In genomic region chr5:157651623-157652376, GRCh38 we compare ENCODE assay signal across 9 cellular contexts. TPM values are rescaled to one million over a fixed set of nuclear protein-coding genes. Genes with fewer than 3 reads are reported as not detected.
DNase-seq lines count a peak whose midpoint lies in the region; ATAC-seq, FAIRE-seq and TF ChIP-seq lines count a peak whose summit lies in the region.
"Had no signal": no experiment of that assay in that cellular context is flagged by ENCODE, and none has a peak within 500 bp of the region (broad histone marks: within the 10 kb centered on the region; RNA-seq: fewer than 3 reads in every experiment).

No MANE protein-coding gene starts in this region.

- POLR2A ChIA-PET in T-cell (lab: Charles Lee): no interaction called here

- H3K27me3 Mint-ChIP-seq in CD14-positive monocyte (ENCODE audit: low read depth in 3 of 3) (peaks cover under 1 to 18% (median 9%) of the 10 kb centered on the region in 3 donors), H9 (ENCODE audit: low read depth) (peaks cover 8% of the 10 kb centered on the region), T-cell (no peaks in the 10 kb centered on the region)

- H3K9me3 Mint-ChIP-seq in CD14-positive monocyte (peaks cover 20 to 37% (median 22%) of the 10 kb centered on the region in 7 donors), H9 (peaks cover 17 to 28% of the 10 kb centered on the region in 2 experiments), T-cell (peaks cover 6 to 15% (median 8%) of the 10 kb centered on the region in 3 donors)

- H4K91ac ChIP-seq in H9 (ENCODE audit: insufficient read length, low read depth, low read length): no peak overlapping the region

- CTCF ChIA-PET in T-cell (lab: Charles Lee): interaction anchor here (0.5 to 1.1 kb wide), 2 partner anchors 17 to 41 kb away, joined by 3 to 4 read pairs; no protein-coding TSS in a partner anchor

- DNase-seq in CD14-positive monocyte (ENCODE audit: low spot score) (peak; percentile 80), H9 (peak; percentile 85), T-cell (peak; percentile 63 to 87 (median 79)), astrocyte of the cerebellum (ENCODE audit: low read depth) (no peak), keratinocyte (ENCODE audit: low read depth, low spot score) (peak; percentile 32), NK-92 (lab: John Stamatoyannopoulos, UW; ENCODE audit: unreplicated experiment) (no peak)
- peak; percentile 66 to 71 (median 69) for DNase-seq in stimulated activated CD4-positive, alpha-beta T cell treated with anti-CD3 and anti-CD28 coated beads, TNF-alpha, amount 100 ng/mL, for 1 hour (ENCODE audit: low read depth in 3 of 3, low spot score in 1 of 3)

- no peak overlapping the region for H3K23ac ChIP-seq in H9 (ENCODE audit: insufficient read length, low read depth, low read length)

- H3K9ac ChIP-seq in H9 (ENCODE audit: extremely low read depth, insufficient read length, low read length) (no peak overlapping the region), keratinocyte (ENCODE audit: control insufficient read depth, extremely low read depth, insufficient read depth, low read length) (no peak overlapping the region)

- H2AK5ac ChIP-seq in H9 (ENCODE audit: insufficient read length, low read length): no peak overlapping the region

- no peak overlapping the region for H2BK12ac ChIP-seq in H9 (ENCODE audit: insufficient read length, low read depth, low read length)

- H3K4me1 ChIP-seq in H9 (ENCODE audit: insufficient read depth, low read length) (no peaks in the 10 kb centered on the region), keratinocyte (ENCODE audit: control insufficient read depth, extremely low read depth, insufficient read depth, low read length) (peaks cover 2% of the 10 kb centered on the region)

- H3K36me3 Mint-ChIP-seq in CD14-positive monocyte: peaks cover 3 to 4% of the 10 kb centered on the region in 2 donors
- peaks cover 4 to 9% (median 6%) of the 10 kb centered on the region in 3 experiments; a peak in 6 of 7 replicates for H3K36me3 Mint-ChIP-seq in H9 (ENCODE audit: insufficient read depth in 1 of 3, low read depth in 3 of 3)
- peaks cover 7% of the 10 kb centered on the region for H3K36me3 Mint-ChIP-seq in T-cell

- peaks cover 2% of the 10 kb centered on the region for H3K23me2 ChIP-seq in H9 (ENCODE audit: insufficient read length, low read depth, low read length, poor library complexity, severe bottlenecking)

- no peaks in the 10 kb centered on the region for H3K9me1 ChIP-seq in keratinocyte (ENCODE audit: control insufficient read depth, extremely low read depth, insufficient read depth, low read length)

- H4K20me1 ChIP-seq in H9 (ENCODE audit: control insufficient read depth, insufficient read depth, insufficient read length): no peaks in the 10 kb centered on the region
- H4K20me1 ChIP-seq in keratinocyte (ENCODE audit: control insufficient read depth, extremely low read depth, insufficient read depth, low read length): no peaks in the 10 kb centered on the region

- no peak overlapping the region for H3K4ac ChIP-seq in H9 (ENCODE audit: low read depth, low read length)

- H3K14ac ChIP-seq in H9 (ENCODE audit: insufficient read depth, low read length): peak overlapping the region; percentile 85

- no peak overlapping the region for H2BK120ac ChIP-seq in H9 (ENCODE audit: low read depth, low read length, poor library complexity, severe bottlenecking)

- H2BK5ac ChIP-seq in H9 (ENCODE audit: insufficient read length, low read length): no peak overlapping the region

- H3K27ac ChIP-seq in H9 (ENCODE audit: insufficient read length, low read depth, low read length) (no peak overlapping the region), keratinocyte (ENCODE audit: control insufficient read depth, insufficient read depth, low read length) (no peak overlapping the region)

- H3K4me2 ChIP-seq in H9 (ENCODE audit: insufficient read depth, insufficient read length, low read length) (no peak overlapping the region), keratinocyte (ENCODE audit: control insufficient read depth, extremely low read depth, insufficient read depth, low read depth, low read length) (peak overlapping the region; percentile 67)

- H4K5ac ChIP-seq in H9 (ENCODE audit: insufficient read length, low read depth, low read length): no peak overlapping the region

- TF ChIP-seq CTCF in CD14-positive monocyte (IDR thresholded peaks at IDR 0.05) (peak; percentile 51), H9 (conservative IDR thresholded peaks at IDR 0.05) (peak; percentile 47; the same call in 2 of the 3 replicates), astrocyte of the cerebellum (IDR thresholded peaks at IDR 0.05; ENCODE audit: low read depth, low read length, missing control alignments) (no peak), keratinocyte (optimal IDR thresholded peaks at IDR 0.05 in 1 of 3, IDR thresholded peaks at IDR 0.05 in 1 of 3, conservative IDR thresholded peaks at IDR 0.05 in 1 of 3; ENCODE audit: extremely low read depth in 1 of 3, insufficient read depth in 2 of 3, low read length in 3 of 3) (peak; percentile 23 to 59 (median 54))

- H3K4me3 ChIP-seq in astrocyte of the cerebellum (ENCODE audit: low read depth, low read length) (peak overlapping the region; percentile 13), keratinocyte (ENCODE audit: control insufficient read depth in 2 of 3, extremely low read depth in 1 of 3, insufficient read depth in 2 of 3, low read depth in 1 of 3, low read length in 3 of 3) (peak overlapping the region in 1 of 3 experiments; percentile 20)

- no peak overlapping the region for H4K8ac ChIP-seq in H9 (replicated peaks; ENCODE audit: insufficient read length, low read depth, low read length)

- H2BK20ac ChIP-seq in H9 (ENCODE audit: low read depth, low read length, poor library complexity, severe bottlenecking): no peak overlapping the region

- intact Hi-C loops in CD14-positive monocyte (cut with micrococcal nuclease): no loop called here

- no peaks in the 10 kb centered on the region for H3K36me3 ChIP-seq in keratinocyte (ENCODE audit: control insufficient read depth in 2 of 2, extremely low read depth in 1 of 2, insufficient read depth in 2 of 2, low read length in 2 of 2)

- H3K79me2 ChIP-seq in H9 (ENCODE audit: insufficient read depth, low read length) (no peaks in the 10 kb centered on the region), keratinocyte (ENCODE audit: control insufficient read depth, insufficient read depth, low read length) (no peaks in the 10 kb centered on the region)

- H2BK15ac ChIP-seq in H9 (ENCODE audit: low read depth, low read length): no peak overlapping the region

- in situ Hi-C loops in astrocyte of the cerebellum (cut with HindIII; ENCODE audit: low sequenced_read_pairs): no loop called here

- peak overlapping the region; percentile 83 for H3K18ac ChIP-seq in H9 (ENCODE audit: insufficient read length, low read depth, low read length)

- H3K9me3 ChIP-seq in H9 (ENCODE audit: control insufficient read depth, low read depth, low read length): peaks cover 4% of the 10 kb centered on the region
- peaks cover 6% of the 10 kb centered on the region for H3K9me3 ChIP-seq in keratinocyte (ENCODE audit: control insufficient read depth, low read depth, low read length)

- H2AFZ ChIP-seq in H9 (ENCODE audit: low read length): no peak overlapping the region
- peak overlapping the region; percentile 81 for H2AFZ ChIP-seq in keratinocyte (ENCODE audit: control insufficient read depth, low read length)

- ATAC-seq in T-cell (replicated peaks in 1 of 4): peak; percentile 98 to 99 (median 98)
- no peak for ATAC-seq in GM19395 (IDR thresholded peaks at IDR 0.05; ENCODE audit: unreplicated experiment)

- H3K27me3 ChIP-seq in H9 (ENCODE audit: insufficient read depth, low read length) (no peaks in the 10 kb centered on the region), keratinocyte (ENCODE audit: control insufficient read depth, extremely low read depth, insufficient read depth, low read length) (no peaks in the 10 kb centered on the region)

- dilution Hi-C loops in keratinocyte (cut with MboI; ENCODE audit: extremely low pct_ligation_motif_present, low sequenced_read_pairs): no loop called here

- H3K4me1 Mint-ChIP-seq in CD14-positive monocyte (peaks cover 11% of the 10 kb centered on the region), H9 (peaks cover 0 to 4% of the 10 kb centered on the region in 2 experiments; a peak in 1 of 4 replicates), T-cell (peaks cover 11 to 18% (median 13%) of the 10 kb centered on the region in 3 donors)

- H3K4me3 Mint-ChIP-seq in CD14-positive monocyte (peak overlapping the region; percentile 75 to 84), H9 (peak overlapping the region; percentile 22 to 42; a peak in 1 of 5 replicates), T-cell (peak overlapping the region; percentile 69 to 82 (median 76))

- no peak overlapping the region for H3K56ac ChIP-seq in H9 (ENCODE audit: insufficient read length, low read depth, low read length)

- no CpG with 5 or more reads among the region's 63 CpGs for WGBS in H9 (ENCODE audit: extremely low coverage, insufficient read length, low lambda C conversion rate)

- H3K27ac Mint-ChIP-seq in CD14-positive monocyte: peak overlapping the region in 6 of 7 donors; percentile 14 to 82 (median 58)
- no peak overlapping the region for H3K27ac Mint-ChIP-seq in H9
- peak overlapping the region; percentile 72 to 84 for H3K27ac Mint-ChIP-seq in T-cell

- H3T11ph ChIP-seq in H9 (ENCODE audit: low read length): no peak overlapping the region

- H3K79me1 ChIP-seq in H9 (ENCODE audit: insufficient read depth, low read depth, low read length, poor library complexity, severe bottlenecking): no peaks in the 10 kb centered on the region

- FAIRE-seq in keratinocyte (lab: Jason Lieb, UNC): no peak

RNA-seq across cellular contexts. Expression of gene SOX30, which starts 0.4 kb away (rescaled TPM):
- polyA plus RNA-seq in CD14-positive monocyte (under 1 TPM; 0.12 to 0.22 TPM), keratinocyte (0.03 to 0.06 TPM (median 0.05 TPM) in 3 replicates)
- total RNA-seq in H9 (2021) (0.13 TPM in 1 of 2 replicates, not detected in the other), T-cell (under 1 TPM in 3 of 5 donors, not detected in 2; 0.10 to 0.44 (median 0.13) TPM)
- polyA plus RNA-seq in keratinocyte (2011; ENCODE audit: low read depth): not detected
- 0.04 and 0.09 TPM in 2 replicates for polyA plus RNA-seq in keratinocyte (2011; cell fraction: cytosol; rRNA removed)
- polyA plus RNA-seq in keratinocyte (2011; cell fraction: nucleus; rRNA removed): 0.11 and 0.18 TPM in 2 replicates
- 0.08 and 0.37 TPM in 2 replicates for polyA plus RNA-seq in keratinocyte (2012; ENCODE audit: low replicate concordance)
- 0.20 TPM in 1 of 3 replicates, not detected in the others for polyA minus RNA-seq in keratinocyte
- not detected for polyA minus RNA-seq in keratinocyte (2011; cell fraction: cytosol; rRNA and poly(A)+ RNA removed)
- not detected in 2 replicates for polyA minus RNA-seq in keratinocyte (2011; cell fraction: nucleus; rRNA and poly(A)+ RNA removed)

RNA-seq across cellular contexts. Expression of gene C5orf52, which starts 19.5 kb away (rescaled TPM):
- not detected for polyA plus RNA-seq in CD14-positive monocyte
- not detected in 2 replicates for total RNA-seq in H9 (2021)
- total RNA-seq in T-cell: not detected
- polyA plus RNA-seq in keratinocyte: not detected in 3 replicates
- polyA plus RNA-seq in keratinocyte (2011; ENCODE audit: low read depth): not detected
- not detected in 2 replicates for polyA plus RNA-seq in keratinocyte (2011; cell fraction: cytosol; rRNA removed)
- polyA plus RNA-seq in keratinocyte (2011; cell fraction: nucleus; rRNA removed): not detected in 2 replicates
- not detected in 2 replicates for polyA plus RNA-seq in keratinocyte (2012; ENCODE audit: low replicate concordance)
- polyA minus RNA-seq in keratinocyte: not detected in 3 replicates
- polyA minus RNA-seq in keratinocyte (2011; cell fraction: cytosol; rRNA and poly(A)+ RNA removed): not detected
- polyA minus RNA-seq in keratinocyte (2011; cell fraction: nucleus; rRNA and poly(A)+ RNA removed): not detected in 2 replicates
- total RNA-seq: myocyte had no signal

Comparison
In these comparisons a context has a peak if more than half of its experiments do, and no peak if none do; other contexts are left out.
1. DNase-seq: peak in CD14-positive monocyte (single experiment), H9 (single experiment), T-cell (34 of 34), keratinocyte (single experiment) and stimulated activated CD4-positive, alpha-beta T cell treated with anti-CD3 and anti-CD28 coated beads, TNF-alpha, amount 100 ng/mL, for 1 hour (3 of 3); none in astrocyte of the cerebellum (single experiment) and NK-92 (single experiment).
2. H3K27ac Mint-ChIP-seq: peak in CD14-positive monocyte (6 of 7) and T-cell (2 of 2); none in H9 (0 of 3).
3. Peak in every context shown above with its lines, with median percentiles within 50 percentile points of each other: H3K4me3 Mint-ChIP-seq.